1 cellular context compared by ENCODE assay signal in genomic region chr3:159664011-159664410, GRCh38.
TF ChIP-seq lines count a peak whose summit lies in the region.

No MANE protein-coding gene starts in this region.

TF ChIP-seq in IMR-90, 13 proteins besides CTCF, POLR2A, EP300 and RAD21:
- TF ChIP-seq RCOR1 (IDR thresholded peaks at IDR 0.05; ENCODE audit: insufficient replicate concordance, low read length) (no peak), BHLHE40 (IDR thresholded peaks at IDR 0.05; ENCODE audit: low read depth, low read length) (no peak), SMC3 (IDR thresholded peaks at IDR 0.05; ENCODE audit: low read depth, low read length) (no peak), USF2 (IDR thresholded peaks at IDR 0.05; ENCODE audit: low read depth, low read length) (no peak), CHD1 (IDR thresholded peaks at IDR 0.05; ENCODE audit: low read depth, low read length) (no peak), NFE2L2 (IDR thresholded peaks at IDR 0.05; ENCODE audit: low read depth, low read length) (no peak), MAZ (IDR thresholded peaks at IDR 0.05; ENCODE audit: borderline replicate concordance, low read depth, low read length) (no peak), FOS (IDR thresholded peaks at IDR 0.05; ENCODE audit: low read depth, low read length) (no peak), ELK1 (IDR thresholded peaks at IDR 0.05; ENCODE audit: borderline replicate concordance, low read depth, low read length) (no peak), MAFK (IDR thresholded peaks at IDR 0.05; ENCODE audit: low read depth, low read length) (no peak), MXI1 (IDR thresholded peaks at IDR 0.05; ENCODE audit: borderline replicate concordance, low read depth, low read length) (no peak)
